Comparison of ENCODE assay signal across 1 cellular context in the genomic region with DNA sequence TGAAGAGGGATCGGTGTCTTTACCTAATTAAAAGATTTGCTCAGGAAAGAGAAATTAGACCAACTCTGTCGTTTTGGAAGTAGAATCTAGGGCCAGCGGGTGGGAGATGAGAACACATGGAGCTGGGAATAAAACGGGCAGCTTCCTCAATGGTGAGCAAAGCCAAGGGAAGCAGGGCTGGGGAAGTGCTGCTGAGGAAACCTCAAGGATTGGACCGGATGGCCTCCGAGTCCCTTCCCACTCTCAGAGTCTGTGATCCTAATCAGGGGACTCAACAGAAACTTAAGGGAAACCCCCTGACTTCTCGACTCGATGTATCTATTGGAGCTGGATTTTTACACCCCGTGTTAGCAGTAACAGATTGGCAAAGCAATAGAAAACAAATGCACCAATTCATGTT.
TF ChIP-seq lines count a peak whose summit lies in the region.

No MANE protein-coding gene starts in this region.

TF ChIP-seq in GM23338, 12 proteins besides CTCF, POLR2A, EP300 and RAD21 (continued from another document):
- TF ChIP-seq POLR2AphosphoS5 (IDR thresholded peaks at IDR 0.05; ENCODE audit: low read depth), result no peak
- no peak for TF ChIP-seq EZH2 (IDR thresholded peaks at IDR 0.05; ENCODE audit: low read depth, unreplicated experiment)
- TF ChIP-seq CREB1 (CRISPR knock-in tag; IDR thresholded peaks at IDR 0.05; ENCODE audit: low read depth), result no peak
- no peak for TF ChIP-seq ETS1 (IDR thresholded peaks at IDR 0.05)
- no peak for TF ChIP-seq NANOG (IDR thresholded peaks at IDR 0.05; ENCODE audit: borderline replicate concordance)
- TF ChIP-seq, protein P1, sequence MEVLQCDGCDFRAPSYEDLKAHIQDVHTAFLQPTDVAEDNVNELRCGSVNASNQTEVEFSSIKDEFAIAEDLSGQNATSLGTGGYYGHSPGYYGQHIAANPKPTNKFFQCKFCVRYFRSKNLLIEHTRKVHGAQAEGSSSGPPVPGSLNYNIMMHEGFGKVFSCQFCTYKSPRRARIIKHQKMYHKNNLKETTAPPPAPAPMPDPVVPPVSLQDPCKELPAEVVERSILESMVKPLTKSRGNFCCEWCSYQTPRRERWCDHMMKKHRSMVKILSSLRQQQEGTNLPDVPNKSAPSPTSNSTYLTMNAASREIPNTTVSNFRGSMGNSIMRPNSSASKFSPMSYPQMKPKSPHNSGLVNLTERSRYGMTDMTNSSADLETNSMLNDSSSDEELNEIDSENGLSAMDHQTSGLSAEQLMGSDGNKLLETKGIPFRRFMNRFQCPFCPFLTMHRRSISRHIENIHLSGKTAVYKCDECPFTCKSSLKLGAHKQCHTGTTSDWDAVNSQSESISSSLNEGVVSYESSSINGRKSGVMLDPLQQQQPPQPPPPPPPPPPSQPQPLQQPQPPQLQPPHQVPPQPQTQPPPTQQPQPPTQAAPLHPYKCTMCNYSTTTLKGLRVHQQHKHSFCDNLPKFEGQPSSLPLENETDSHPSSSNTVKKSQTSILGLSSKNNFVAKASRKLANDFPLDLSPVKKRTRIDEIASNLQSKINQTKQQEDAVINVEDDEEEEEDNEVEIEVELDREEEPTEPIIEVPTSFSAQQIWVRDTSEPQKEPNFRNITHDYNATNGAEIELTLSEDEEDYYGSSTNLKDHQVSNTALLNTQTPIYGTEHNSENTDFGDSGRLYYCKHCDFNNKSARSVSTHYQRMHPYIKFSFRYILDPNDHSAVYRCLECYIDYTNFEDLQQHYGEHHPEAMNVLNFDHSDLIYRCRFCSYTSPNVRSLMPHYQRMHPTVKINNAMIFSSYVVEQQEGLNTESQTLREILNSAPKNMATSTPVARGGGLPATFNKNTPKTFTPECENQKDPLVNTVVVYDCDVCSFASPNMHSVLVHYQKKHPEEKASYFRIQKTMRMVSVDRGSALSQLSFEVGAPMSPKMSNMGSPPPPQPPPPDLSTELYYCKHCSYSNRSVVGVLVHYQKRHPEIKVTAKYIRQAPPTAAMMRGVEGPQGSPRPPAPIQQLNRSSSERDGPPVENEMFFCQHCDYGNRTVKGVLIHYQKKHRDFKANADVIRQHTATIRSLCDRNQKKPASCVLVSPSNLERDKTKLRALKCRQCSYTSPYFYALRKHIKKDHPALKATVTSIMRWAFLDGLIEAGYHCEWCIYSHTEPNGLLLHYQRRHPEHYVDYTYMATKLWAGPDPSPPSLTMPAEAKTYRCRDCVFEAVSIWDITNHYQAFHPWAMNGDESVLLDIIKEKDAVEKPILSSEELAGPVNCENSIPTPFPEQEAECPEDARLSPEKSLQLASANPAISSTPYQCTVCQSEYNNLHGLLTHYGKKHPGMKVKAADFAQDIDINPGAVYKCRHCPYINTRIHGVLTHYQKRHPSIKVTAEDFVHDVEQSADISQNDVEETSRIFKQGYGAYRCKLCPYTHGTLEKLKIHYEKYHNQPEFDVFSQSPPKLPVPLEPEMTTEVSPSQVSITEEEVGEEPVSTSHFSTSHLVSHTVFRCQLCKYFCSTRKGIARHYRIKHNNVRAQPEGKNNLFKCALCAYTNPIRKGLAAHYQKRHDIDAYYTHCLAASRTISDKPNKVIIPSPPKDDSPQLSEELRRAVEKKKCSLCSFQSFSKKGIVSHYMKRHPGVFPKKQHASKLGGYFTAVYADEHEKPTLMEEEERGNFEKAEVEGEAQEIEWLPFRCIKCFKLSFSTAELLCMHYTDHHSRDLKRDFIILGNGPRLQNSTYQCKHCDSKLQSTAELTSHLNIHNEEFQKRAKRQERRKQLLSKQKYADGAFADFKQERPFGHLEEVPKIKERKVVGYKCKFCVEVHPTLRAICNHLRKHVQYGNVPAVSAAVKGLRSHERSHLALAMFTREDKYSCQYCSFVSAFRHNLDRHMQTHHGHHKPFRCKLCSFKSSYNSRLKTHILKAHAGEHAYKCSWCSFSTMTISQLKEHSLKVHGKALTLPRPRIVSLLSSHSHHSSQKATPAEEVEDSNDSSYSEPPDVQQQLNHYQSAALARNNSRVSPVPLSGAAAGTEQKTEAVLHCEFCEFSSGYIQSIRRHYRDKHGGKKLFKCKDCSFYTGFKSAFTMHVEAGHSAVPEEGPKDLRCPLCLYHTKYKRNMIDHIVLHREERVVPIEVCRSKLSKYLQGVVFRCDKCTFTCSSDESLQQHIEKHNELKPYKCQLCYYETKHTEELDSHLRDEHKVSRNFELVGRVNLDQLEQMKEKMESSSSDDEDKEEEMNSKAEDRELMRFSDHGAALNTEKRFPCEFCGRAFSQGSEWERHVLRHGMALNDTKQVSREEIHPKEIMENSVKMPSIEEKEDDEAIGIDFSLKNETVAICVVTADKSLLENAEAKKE (CRISPR knock-in tag; IDR thresholded peaks at IDR 0.05), result no peak
- no peak for TF ChIP-seq EZH2phosphoT487 (IDR thresholded peaks at IDR 0.05; ENCODE audit: unreplicated experiment)
- no peak for TF ChIP-seq ZNF331 (CRISPR knock-in tag; IDR thresholded peaks at IDR 0.05; ENCODE audit: low read depth)
- TF ChIP-seq JUNB (IDR thresholded peaks at IDR 0.05; ENCODE audit: unreplicated experiment), result no peak
